Comparison of ENCODE assay signal across 13 cellular contexts in the genomic region with DNA sequence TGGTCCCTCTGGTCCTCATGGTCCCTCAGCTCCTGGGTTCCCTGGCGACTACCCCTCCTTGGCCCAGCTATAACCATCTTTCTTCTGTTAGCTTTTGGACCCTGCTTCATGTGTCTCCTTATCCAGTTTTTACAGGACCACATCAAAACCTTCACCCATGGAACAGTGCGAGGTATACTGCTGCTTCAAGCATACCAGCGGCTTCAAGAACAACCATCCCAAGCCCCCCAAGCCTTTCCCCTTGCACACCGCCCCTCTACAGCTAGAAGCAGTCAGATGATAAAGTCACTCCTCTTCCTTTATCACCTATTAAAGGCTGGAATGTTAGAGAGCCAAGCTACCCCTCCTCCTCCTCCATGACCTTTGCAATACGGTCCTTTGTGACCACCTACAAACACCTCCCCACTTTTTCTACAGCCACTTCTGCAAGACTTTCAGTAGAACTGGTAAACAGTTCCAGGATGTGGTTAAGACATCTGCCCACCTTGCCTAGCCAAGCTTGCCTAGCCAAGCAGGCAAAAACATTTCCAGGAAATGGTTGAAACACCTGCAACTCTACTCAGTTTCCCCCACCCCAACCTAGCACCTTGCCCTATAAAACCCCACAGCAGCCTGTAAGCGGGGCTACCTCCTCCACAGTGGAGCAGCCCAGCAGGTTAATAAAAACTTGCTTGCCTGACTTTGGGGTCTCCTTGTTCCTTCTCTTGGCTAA.
DNase-seq lines count a peak whose midpoint lies in the region; ATAC-seq and TF ChIP-seq lines count a peak whose summit lies in the region.
"Had no signal": no experiment of that assay in that cellular context is flagged by ENCODE, and none has a peak within 500 bp of the region (broad histone marks: within the 10 kb centered on the region; RNA-seq: fewer than 3 reads in every experiment).

No MANE protein-coding gene starts in this region.

- no peaks in the 10 kb centered on the region for H3K27me3 Mint-ChIP-seq in activated naive CD8-positive, alpha-beta T cell treated with anti-CD3 and anti-CD28 coated beads, Interleukin-2, amount 50 U/mL, for 24 hours

- peak overlapping the region; percentile 88 for H3K27ac Mint-ChIP-seq in activated naive CD8-positive, alpha-beta T cell treated with anti-CD3 and anti-CD28 coated beads, Interleukin-2, amount 50 U/mL, for 24 hours

- DNase-seq in GM12865 (ENCODE audit: low read depth) (peak; percentile 59), NCI-H128 (lab: John Stamatoyannopoulos, UW; ENCODE audit: unreplicated experiment) (no peak), Right ventricle myocardium inferior (ENCODE audit: missing footprints) (no peak), RWPE1 (ENCODE audit: low spot score) (no peak)
- peak; percentile 3 for DNase-seq in activated naive CD8-positive, alpha-beta T cell treated with anti-CD3 and anti-CD28 coated beads, Interleukin-2, amount 50 U/mL, for 24 hours
- DNase-seq: COR-L47, sigmoid colon, T1000 had no signal

- peaks cover 87% of the 10 kb centered on the region for H3K4me1 ChIP-seq in KMS-11 (ENCODE audit: low read depth, poor library complexity, severe bottlenecking)
- H3K4me1 ChIP-seq: sigmoid colon, tibial nerve had no signal

- peak overlapping the region; percentile 73 for H3K27ac ChIP-seq in KMS-11
- no peak overlapping the region for H3K27ac ChIP-seq in RWPE1
- H3K27ac ChIP-seq: sigmoid colon, tibial nerve had no signal

- H3K9me3 Mint-ChIP-seq in activated naive CD8-positive, alpha-beta T cell treated with anti-CD3 and anti-CD28 coated beads, Interleukin-2, amount 50 U/mL, for 24 hours, result peaks cover 19% of the 10 kb centered on the region

- H3K4me3 ChIP-seq in GM12865 (ENCODE audit: low read depth, low read length) (no peak overlapping the region), KMS-11 (IDR thresholded peaks at IDR 0.05; ENCODE audit: insufficient read depth, low read depth, low read length) (no peak overlapping the region)
- H3K4me3 ChIP-seq: sigmoid colon, tibial nerve had no signal

- POLR2A ChIA-PET in RWPE1 (lab: Yijun Ruan, JAX; ENCODE audit: low non-redundant PET), result no interaction called here

- H3K4me1 Mint-ChIP-seq in activated naive CD8-positive, alpha-beta T cell treated with anti-CD3 and anti-CD28 coated beads, Interleukin-2, amount 50 U/mL, for 24 hours, result peaks cover 14% of the 10 kb centered on the region

- H3K4me3 Mint-ChIP-seq in activated naive CD8-positive, alpha-beta T cell treated with anti-CD3 and anti-CD28 coated beads, Interleukin-2, amount 50 U/mL, for 24 hours, result no peak overlapping the region
- H3K4me3 Mint-ChIP-seq: neural crest cell had no signal

- TF ChIP-seq CTCF in GM12865 (IDR thresholded peaks at IDR 0.05; ENCODE audit: insufficient read depth, low read depth, low read length, missing control alignments), result no peak
- TF ChIP-seq CTCF in KMS-11 (conservative IDR thresholded peaks at IDR 0.05; ENCODE audit: low read depth, low read length), result no peak
- TF ChIP-seq CTCF in RWPE1 (conservative IDR thresholded peaks at IDR 0.05; ENCODE audit: low read depth), result no peak

- no peak overlapping the region for H3K9ac ChIP-seq in KMS-11

- H3K36me3 ChIP-seq in KMS-11 (ENCODE audit: insufficient read depth), result no peaks in the 10 kb centered on the region
- H3K36me3 ChIP-seq: sigmoid colon, tibial nerve had no signal

- H2AFZ ChIP-seq in KMS-11 (ENCODE audit: low read depth), result no peak overlapping the region

- H3K27me3 ChIP-seq in KMS-11 (ENCODE audit: insufficient read depth, low read depth), result no peaks in the 10 kb centered on the region
- H3K27me3 ChIP-seq: sigmoid colon, tibial nerve had no signal

- H3K36me3 Mint-ChIP-seq in activated naive CD8-positive, alpha-beta T cell treated with anti-CD3 and anti-CD28 coated beads, Interleukin-2, amount 50 U/mL, for 24 hours (ENCODE audit: low read depth), result peaks cover 33% of the 10 kb centered on the region

- intact Hi-C loops in Right ventricle myocardium inferior (cut with DNase I), result no loop called here

- ATAC-seq in GM19328 (IDR thresholded peaks at IDR 0.05; ENCODE audit: unreplicated experiment) (peak; percentile 63), Right ventricle myocardium inferior (no peak)
- peak; percentile 61 for ATAC-seq in activated naive CD8-positive, alpha-beta T cell treated with anti-CD3 and anti-CD28 coated beads, Interleukin-2, amount 50 U/mL, for 24 hours
- ATAC-seq: left lobe of liver had no signal

- H3K4me2 ChIP-seq in KMS-11, result peak overlapping the region; percentile 64

- CTCF ChIA-PET in RWPE1 (lab: Yijun Ruan, JAX), result no interaction called here

- H3K79me2 ChIP-seq in KMS-11 (ENCODE audit: insufficient read depth, low read depth), result no peaks in the 10 kb centered on the region

- H4K20me1 ChIP-seq in KMS-11 (ENCODE audit: insufficient read depth), result no peaks in the 10 kb centered on the region

Comparison
In these comparisons a context has a peak if more than half of its experiments do, and no peak if none do; other contexts are left out.
1. DNase-seq: peak in GM12865 (single experiment) and activated naive CD8-positive, alpha-beta T cell treated with anti-CD3 and anti-CD28 coated beads, Interleukin-2, amount 50 U/mL, for 24 hours (single experiment); none in NCI-H128 (single experiment), Right ventricle myocardium inferior (single experiment) and RWPE1 (single experiment).